ENCODE assay signal across 1 cellular context in genomic region chr9:131008563-131008908, GRCh38.
TF ChIP-seq lines count a peak whose summit lies in the region.

No MANE protein-coding gene starts in this region.

TF ChIP-seq in SK-N-SH, 30 proteins besides CTCF, POLR2A, EP300 and RAD21 (continued from another document):
- TF ChIP-seq USF1 (IDR thresholded peaks at IDR 0.05; ENCODE audit: borderline replicate concordance, low read depth): no peak
